ENCODE assay signal across 26 cellular contexts in genomic region chr18:12388440-12388839, GRCh38. TPM values are rescaled to one million over a fixed set of nuclear protein-coding genes. Genes with fewer than 3 reads are reported as not detected.
DNase-seq lines count a peak whose midpoint lies in the region; ATAC-seq, FAIRE-seq and TF ChIP-seq lines count a peak whose summit lies in the region.
"Had no signal": no experiment of that assay in that cellular context is flagged by ENCODE, and none has a peak within 500 bp of the region (broad histone marks: within the 10 kb centered on the region; RNA-seq: fewer than 3 reads in every experiment).

No MANE protein-coding gene starts in this region.

- H2AK9ac ChIP-seq in IMR-90 (replicated peaks; ENCODE audit: low read depth, low read length, poor library complexity) = no peak overlapping the region

- H2BK20ac ChIP-seq in IMR-90 (ENCODE audit: low read depth, low read length) = no peak overlapping the region

- CTCF ChIA-PET in HepG2 (lab: Yijun Ruan, JAX; ENCODE audit: low intra/inter-chr PET ratio, low total read pairs) = no interaction called here
- CTCF ChIA-PET in IMR-90 (lab: Yijun Ruan, JAX) = no interaction called here

- H4K91ac ChIP-seq in IMR-90 (ENCODE audit: insufficient read depth, low read depth, low read length) = no peak overlapping the region

- no peak for FAIRE-seq in HepG2 (lab: Jason Lieb, UNC)
- FAIRE-seq: GM12878, GM12892, GM18507 had no signal

- TF ChIP-seq RAD21 in HepG2 (CRISPR knock-in tag; IDR thresholded peaks at IDR 0.05) (no peak), IMR-90 (IDR thresholded peaks at IDR 0.05; ENCODE audit: low read length) (no peak)

- H3K4ac ChIP-seq in IMR-90 (ENCODE audit: low read depth, low read length) = no peak overlapping the region

- no peaks in the 10 kb centered on the region for H4K20me1 ChIP-seq in HepG2 (ENCODE audit: insufficient read depth, low read length)
- no peaks in the 10 kb centered on the region for H4K20me1 ChIP-seq in IMR-90 (ENCODE audit: insufficient read depth, low read length)
- H4K20me1 ChIP-seq: BLaER1 had no signal

- no peak for TF ChIP-seq EP300 in HepG2 (IDR thresholded peaks at IDR 0.05; ENCODE audit: low read depth in 2 of 2, low read length in 2 of 2)
- TF ChIP-seq EP300 in HepG2 (CRISPR knock-in tag; IDR thresholded peaks at IDR 0.05; ENCODE audit: borderline replicate concordance) = no peak

- BruUV-seq in HepG2 (replicated peaks; lab: Mats Ljungman, UMichigan) = no TSS peak
- BruUV-seq in IMR-90 (replicated peaks; lab: Mats Ljungman, UMichigan) = no TSS peak

- H3K4me3 ChIP-seq in HepG2 (replicated peaks in 1 of 3; ENCODE audit: insufficient read depth in 1 of 3, low read depth in 2 of 3, low read length in 3 of 3) (no peak overlapping the region), right lobe of liver (no peak overlapping the region), IMR-90 (ENCODE audit: insufficient read depth, low read depth, low read length) (no peak overlapping the region), aorta (ENCODE audit: low read length in 2 of 2) (no peak overlapping the region)
- H3K4me3 ChIP-seq: BLaER1, GM12878 had no signal

- no peak overlapping the region for H3K4me2 ChIP-seq in HepG2 (ENCODE audit: low read depth, low read length)
- H3K4me2 ChIP-seq in IMR-90 (ENCODE audit: low read depth, low read length) = no peak overlapping the region
- H3K4me2 ChIP-seq: BLaER1 had no signal

- in situ Hi-C loops in HepG2 (cut with HindIII; ENCODE audit: extremely low pct_ligation_motif_present, low pct_unique_long_range_greater_than_20kb) = loop anchor here (25.0 kb wide), 1 partner anchor 549 kb away; the partner anchor contains the start of gene SEH1L
- in situ Hi-C loops in IMR-90 (cut with MboI; ENCODE audit: low sequenced_read_pairs) = no loop called here

- H3K9me1 ChIP-seq in IMR-90 (ENCODE audit: insufficient read depth, low read length) = no peaks in the 10 kb centered on the region

- H3K79me1 ChIP-seq in IMR-90 (ENCODE audit: low read depth in 1 of 2, low read length in 2 of 2) = no peaks in the 10 kb centered on the region

- H3K14ac ChIP-seq in IMR-90 (replicated peaks; ENCODE audit: low read depth, low read length) = no peak overlapping the region

- H3K36me3 ChIP-seq in HepG2 (replicated peaks in 1 of 2; ENCODE audit: control insufficient read depth in 1 of 2, insufficient read depth in 2 of 2, low read length in 2 of 2) (no peaks in the 10 kb centered on the region), right lobe of liver (no peaks in the 10 kb centered on the region), IMR-90 (ENCODE audit: control insufficient read depth, insufficient read depth, low read length) (no peaks in the 10 kb centered on the region), aorta (ENCODE audit: control insufficient read depth in 1 of 2, insufficient read depth in 2 of 2, low read length in 1 of 2) (no peaks in the 10 kb centered on the region)
- H3K36me3 ChIP-seq: BE2C, BLaER1 had no signal

- H3K23ac ChIP-seq in IMR-90 (ENCODE audit: low read depth, low read length) = no peak overlapping the region

- no peak overlapping the region for H3K27ac ChIP-seq in HepG2 (ENCODE audit: extremely low read length, insufficient read depth, low read length)
- H3K27ac ChIP-seq in right lobe of liver = no peak overlapping the region
- H3K27ac ChIP-seq in IMR-90 (ENCODE audit: insufficient read depth, low read length) = no peak overlapping the region
- H3K27ac ChIP-seq in aorta (ENCODE audit: low read depth in 1 of 2, low read length in 2 of 2) = no peak overlapping the region
- H3K27ac ChIP-seq: 22Rv1, BLaER1 had no signal

- H3K79me2 ChIP-seq in HepG2 (ENCODE audit: insufficient read depth, low read length) = no peaks in the 10 kb centered on the region

- TF ChIP-seq POLR2A in HepG2 (IDR thresholded peaks at IDR 0.05; ENCODE audit: insufficient read depth in 1 of 2, low read depth in 2 of 2, low read length in 2 of 2) = no peak
- TF ChIP-seq POLR2A in right lobe of liver (IDR thresholded peaks at IDR 0.05) = no peak
- no peak for TF ChIP-seq POLR2A in IMR-90 (IDR thresholded peaks at IDR 0.05; ENCODE audit: low read depth, low read length)
- TF ChIP-seq POLR2A in erythroblast (IDR thresholded peaks at IDR 0.05; ENCODE audit: low read length) = no peak

- ATAC-seq in HepG2 = no peak
- ATAC-seq in right lobe of liver = no peak
- no peak for ATAC-seq in IMR-90 (ENCODE audit: low read depth)
- ATAC-seq in HG03342 (IDR thresholded peaks at IDR 0.05; ENCODE audit: unreplicated experiment) = no peak
- ATAC-seq in aorta (ENCODE audit: low FRiP score) = no peak
- ATAC-seq: GM12878 had no signal

- no peak overlapping the region for H2BK120ac ChIP-seq in IMR-90 (ENCODE audit: low read depth, low read length)

- POLR2A ChIA-PET in HepG2 (lab: Yijun Ruan, JAX) (no interaction called here), IMR-90 (lab: Charles Lee; ENCODE audit: unreplicated experiment) (no interaction called here)

- no peak for TF ChIP-seq CTCF in HepG2 (CRISPR knock-in tag; IDR thresholded peaks at IDR 0.05)
- no peak for TF ChIP-seq CTCF in right lobe of liver (IDR thresholded peaks at IDR 0.05)
- no peak for TF ChIP-seq CTCF in IMR-90 (conservative IDR thresholded peaks at IDR 0.05; ENCODE audit: low read depth, low read length)

- H2AK5ac ChIP-seq in IMR-90 (ENCODE audit: low read depth, low read length) = no peak overlapping the region

- no peaks in the 10 kb centered on the region for H3K9me3 ChIP-seq in HepG2 (ENCODE audit: low read length)
- H3K9me3 ChIP-seq in right lobe of liver = no peaks in the 10 kb centered on the region
- H3K9me3 ChIP-seq in IMR-90 (ENCODE audit: control insufficient read depth, insufficient read depth, low read length) = no peaks in the 10 kb centered on the region
- H3K9me3 ChIP-seq in aorta (ENCODE audit: control insufficient read depth, low read length) = no peaks in the 10 kb centered on the region
- H3K9me3 ChIP-seq: BE2C, BLaER1 had no signal

- H3K18ac ChIP-seq in IMR-90 (ENCODE audit: low read depth, low read length) = no peak overlapping the region

- no peak overlapping the region for H4K8ac ChIP-seq in IMR-90 (ENCODE audit: low read depth in 2 of 2, low read length in 2 of 2)

- WGBS in HepG2 (ENCODE audit: low lambda C conversion rate) = 63% methylated on average over 3 of the region's 3 CpGs
- WGBS in right lobe of liver (ENCODE audit: insufficient coverage, low coverage, low lambda C conversion rate, missing lambda C conversion rate) = 68% methylated on average over 3 of the region's 3 CpGs
- no CpG with 5 or more reads among the region's 3 CpGs for WGBS in IMR-90 (ENCODE audit: extremely low coverage in 2 of 2, insufficient read length in 1 of 2), 2 experiments
- 79 to 82% methylated on average over 3 of the region's 3 CpGs for WGBS in aorta, 2 donors

- H3K4me1 ChIP-seq in HepG2 (ENCODE audit: insufficient read depth, low read length) = peaks cover 23% of the 10 kb centered on the region
- H3K4me1 ChIP-seq in right lobe of liver = peaks cover 0 to under 1% (median 0%) of the 10 kb centered on the region in 4 donors
- H3K4me1 ChIP-seq in IMR-90 (ENCODE audit: control insufficient read depth, insufficient read depth, low read length) = no peaks in the 10 kb centered on the region
- no peaks in the 10 kb centered on the region for H3K4me1 ChIP-seq in aorta (ENCODE audit: control insufficient read depth in 1 of 2, insufficient read depth in 2 of 2, low read length in 2 of 2)
- H3K4me1 ChIP-seq: BE2C, BLaER1 had no signal

- no peak overlapping the region for H3K56ac ChIP-seq in IMR-90 (ENCODE audit: extremely low read depth, insufficient read depth, low read length)

- H2AFZ ChIP-seq in HepG2 (ENCODE audit: low read length) = no peak overlapping the region
- H2AFZ ChIP-seq in IMR-90 (replicated peaks; ENCODE audit: low read length, poor library complexity) = no peak overlapping the region

- H3K27me3 ChIP-seq in HepG2 (ENCODE audit: control insufficient read depth in 1 of 2, insufficient read depth in 2 of 2, low read length in 2 of 2) (no peaks in the 10 kb centered on the region), right lobe of liver (no peaks in the 10 kb centered on the region), IMR-90 (ENCODE audit: control insufficient read depth, insufficient read depth, low read length) (no peaks in the 10 kb centered on the region), aorta (ENCODE audit: control insufficient read depth in 1 of 2, insufficient read depth in 2 of 2, low read length in 1 of 2) (no peaks in the 10 kb centered on the region)
- H3K27me3 ChIP-seq: BE2C, BLaER1 had no signal

- dilution Hi-C loops in IMR-90 (cut with HindIII; ENCODE audit: low sequenced_read_pairs, unreplicated experiment) = no loop called here

- H2BK15ac ChIP-seq in IMR-90 (ENCODE audit: low read depth, low read length) = no peak overlapping the region

- H3K9ac ChIP-seq in HepG2 (ENCODE audit: insufficient read depth, low read depth, low read length) = no peak overlapping the region
- H3K9ac ChIP-seq in IMR-90 (ENCODE audit: low read depth, low read length) = no peak overlapping the region
- H3K9ac ChIP-seq: BLaER1 had no signal

- intact Hi-C loops in HepG2 (cut with micrococcal nuclease; ENCODE audit: unreplicated experiment) = no loop called here
- intact Hi-C loops in right lobe of liver (cut with DNase I) = no loop called here
- intact Hi-C loops in IMR-90 (cut with micrococcal nuclease) = no loop called here
- intact Hi-C loops in aorta (cut with DNase I) = no loop called here

- H4K5ac ChIP-seq in IMR-90 (ENCODE audit: low read depth, low read length) = no peak overlapping the region

- no peak for DNase-seq in HepG2 (ENCODE audit: low spot score)
- no peak for DNase-seq in right lobe of liver
- no peak for DNase-seq in IMR-90
- DNase-seq in mesenteric fat pad (ENCODE audit: low spot score) = peak; percentile 35
- no peak for DNase-seq in erythroblast (lab: John Stamatoyannopoulos, UW)
- no peak for DNase-seq in aorta
- DNase-seq: ACHN; BE2C; C1 segment of cervical spinal cord; CD4-positive, alpha-beta memory T cell; CD4-positive, CD25-positive, alpha-beta regulatory T cell; CD8-positive, alpha-beta memory T cell; COR-L47; DMS 273 treated with DMSO at 0.1 percent for 48 hours; DMS153; DMS79; DND-41; EL; GDM1 had no signal

- no peak overlapping the region for H2BK5ac ChIP-seq in IMR-90 (ENCODE audit: low read depth, low read length, poor library complexity, severe bottlenecking)

RNA-seq across cellular contexts. Expression of gene AFG3L2, which starts 11.4 kb away (rescaled TPM):
- total RNA-seq in HepG2 (2016; rRNA removed; fragmentation: Illumina TruSeq; extraction: Trizol) = 86.3 and 86.9 TPM in 2 replicates
- 29.3 and 39.0 TPM in 2 replicates for total RNA-seq in HepG2 (2016; cell fraction: cytosol; rRNA removed; fragmentation: Illumina TruSeq; extraction: Trizol; ENCODE audit: low read depth)
- 85.3 and 86.3 TPM in 2 replicates for total RNA-seq in HepG2 (2016; cell fraction: insoluble cytoplasmic fraction; rRNA removed; fragmentation: Illumina TruSeq; extraction: Trizol)
- total RNA-seq in HepG2 (2016; cell fraction: membrane; rRNA removed; fragmentation: Illumina TruSeq; extraction: Trizol) = 30.7 and 35.0 TPM in 2 replicates
- 64.9 and 72.6 TPM in 2 replicates for total RNA-seq in HepG2 (2016; cell fraction: nucleus; rRNA removed; fragmentation: Illumina TruSeq; extraction: Trizol)
- 26.2 and 28.6 TPM in 2 replicates for polyA plus RNA-seq in HepG2 (2011; rRNA removed)
- 22.4 and 28.3 TPM in 2 replicates for polyA plus RNA-seq in HepG2 (2011; cell fraction: cytosol; rRNA removed)
- polyA plus RNA-seq in HepG2 (2011; cell fraction: nucleus; rRNA removed) = 14.9 and 16.4 TPM in 2 replicates
- 42.2 and 47.5 TPM in 2 replicates for polyA plus RNA-seq in HepG2 (2012)
- 5.9 and 6.1 TPM in 2 replicates for polyA plus RNA-seq in HepG2 (2016; cell fraction: cytosol; fragmentation: Illumina TruSeq; extraction: Trizol; ENCODE audit: low read depth)
- 66.5 and 67.7 TPM in 2 replicates for polyA plus RNA-seq in HepG2 (2016; cell fraction: insoluble cytoplasmic fraction; fragmentation: Illumina TruSeq; extraction: Trizol; ENCODE audit: low read depth)
- 12.3 and 14.9 TPM in 2 replicates for polyA plus RNA-seq in HepG2 (2016; cell fraction: membrane; fragmentation: Illumina TruSeq; extraction: Trizol; ENCODE audit: low read depth)
- polyA plus RNA-seq in HepG2 (2016; cell fraction: nucleus; fragmentation: Illumina TruSeq; extraction: Trizol; ENCODE audit: insufficient read depth, low read depth) = 57.2 and 57.6 TPM in 2 replicates
- 26.7 and 36.0 TPM in 2 replicates for polyA minus RNA-seq in HepG2 (2011; rRNA and poly(A)+ RNA removed; ENCODE audit: low replicate concordance)
- polyA minus RNA-seq in HepG2 (2011; cell fraction: cytosol; rRNA and poly(A)+ RNA removed) = 28.5 and 36.9 TPM in 2 replicates
- 48.8 and 49.7 TPM in 2 replicates for polyA minus RNA-seq in HepG2 (2011; cell fraction: nucleus; rRNA and poly(A)+ RNA removed)
- 10 to 100 TPM; 30.2 to 47.7 (median 36.3) TPM for total RNA-seq in right lobe of liver
- total RNA-seq in IMR-90 (2012; rRNA removed) = 37.6 and 65.5 TPM in 2 replicates
- polyA plus RNA-seq in IMR-90 (2012; rRNA removed) = 24.8 and 26.9 TPM in 2 replicates
- polyA plus RNA-seq in IMR-90 (2012; cell fraction: cytosol; rRNA removed) = 8.9 and 15.8 TPM in 2 replicates
- 8.0 and 24.0 TPM in 2 replicates for polyA plus RNA-seq in IMR-90 (2012; cell fraction: nucleus; rRNA removed; ENCODE audit: low replicate concordance)
- total RNA-seq in mesenteric fat pad = 44.8 TPM
- 10 to 100 TPM; 26.0 to 31.6 TPM for total RNA-seq in aorta
- polyA plus RNA-seq in aorta = 10 to 100 TPM; 17.9 to 25.2 TPM

RNA-seq across cellular contexts. Expression of gene PRELID3A, which starts 19.3 kb away (rescaled TPM):
- 5.5 and 11.0 TPM in 2 replicates for total RNA-seq in HepG2 (2016; rRNA removed; fragmentation: Illumina TruSeq; extraction: Trizol)
- total RNA-seq in HepG2 (2016; cell fraction: cytosol; rRNA removed; fragmentation: Illumina TruSeq; extraction: Trizol; ENCODE audit: low read depth) = 3.0 and 3.2 TPM in 2 replicates
- 4.3 and 10.9 TPM in 2 replicates for total RNA-seq in HepG2 (2016; cell fraction: insoluble cytoplasmic fraction; rRNA removed; fragmentation: Illumina TruSeq; extraction: Trizol)
- total RNA-seq in HepG2 (2016; cell fraction: membrane; rRNA removed; fragmentation: Illumina TruSeq; extraction: Trizol) = 3.0 and 4.4 TPM in 2 replicates
- 12.6 and 13.7 TPM in 2 replicates for total RNA-seq in HepG2 (2016; cell fraction: nucleus; rRNA removed; fragmentation: Illumina TruSeq; extraction: Trizol)
- polyA plus RNA-seq in HepG2 (2011; rRNA removed) = 7.2 and 10.3 TPM in 2 replicates
- polyA plus RNA-seq in HepG2 (2011; cell fraction: cytosol; rRNA removed) = 4.0 and 6.0 TPM in 2 replicates
- polyA plus RNA-seq in HepG2 (2011; cell fraction: nucleus; rRNA removed) = 61.8 and 73.7 TPM in 2 replicates
- 6.1 and 8.3 TPM in 2 replicates for polyA plus RNA-seq in HepG2 (2012)
- 1.6 and 1.7 TPM in 2 replicates for polyA plus RNA-seq in HepG2 (2016; cell fraction: cytosol; fragmentation: Illumina TruSeq; extraction: Trizol; ENCODE audit: low read depth)
- polyA plus RNA-seq in HepG2 (2016; cell fraction: insoluble cytoplasmic fraction; fragmentation: Illumina TruSeq; extraction: Trizol; ENCODE audit: low read depth) = 5.9 and 7.6 TPM in 2 replicates
- 2.1 and 2.3 TPM in 2 replicates for polyA plus RNA-seq in HepG2 (2016; cell fraction: membrane; fragmentation: Illumina TruSeq; extraction: Trizol; ENCODE audit: low read depth)
- polyA plus RNA-seq in HepG2 (2016; cell fraction: nucleus; fragmentation: Illumina TruSeq; extraction: Trizol; ENCODE audit: insufficient read depth, low read depth) = 42.6 and 45.2 TPM in 2 replicates
- 1.4 and 2.5 TPM in 2 replicates for polyA minus RNA-seq in HepG2 (2011; rRNA and poly(A)+ RNA removed; ENCODE audit: low replicate concordance)
- polyA minus RNA-seq in HepG2 (2011; cell fraction: cytosol; rRNA and poly(A)+ RNA removed) = 0.99 and 2.6 TPM in 2 replicates
- 10.0 and 13.9 TPM in 2 replicates for polyA minus RNA-seq in HepG2 (2011; cell fraction: nucleus; rRNA and poly(A)+ RNA removed)
- total RNA-seq in right lobe of liver = under 1 TPM in 4 of 6 experiments, not detected in 2; 0.19 to 0.62 (median 0.32) TPM
- 1.8 and 2.2 TPM in 2 replicates for total RNA-seq in IMR-90 (2012; rRNA removed)
- 10.1 and 11.1 TPM in 2 replicates for polyA plus RNA-seq in IMR-90 (2012; rRNA removed)
- polyA plus RNA-seq in IMR-90 (2012; cell fraction: cytosol; rRNA removed) = 3.7 and 4.4 TPM in 2 replicates
- polyA plus RNA-seq in IMR-90 (2012; cell fraction: nucleus; rRNA removed; ENCODE audit: low replicate concordance) = 42.2 and 105 TPM in 2 replicates
- total RNA-seq in mesenteric fat pad = 4.4 TPM
- 10 to 100 TPM in 1 of 2 donors, 1 to 10 TPM in 1; 3.7 to 11.1 TPM for total RNA-seq in aorta
- polyA plus RNA-seq in aorta = 1 to 10 TPM; 4.0 to 8.1 TPM
- total RNA-seq: CD4-positive, CD25-positive, alpha-beta regulatory T cell had no signal
- polyA plus RNA-seq: CD14-positive monocyte; CD4-positive, alpha-beta memory T cell; CD8-positive, alpha-beta memory T cell had no signal
